In the genomic region with DNA sequence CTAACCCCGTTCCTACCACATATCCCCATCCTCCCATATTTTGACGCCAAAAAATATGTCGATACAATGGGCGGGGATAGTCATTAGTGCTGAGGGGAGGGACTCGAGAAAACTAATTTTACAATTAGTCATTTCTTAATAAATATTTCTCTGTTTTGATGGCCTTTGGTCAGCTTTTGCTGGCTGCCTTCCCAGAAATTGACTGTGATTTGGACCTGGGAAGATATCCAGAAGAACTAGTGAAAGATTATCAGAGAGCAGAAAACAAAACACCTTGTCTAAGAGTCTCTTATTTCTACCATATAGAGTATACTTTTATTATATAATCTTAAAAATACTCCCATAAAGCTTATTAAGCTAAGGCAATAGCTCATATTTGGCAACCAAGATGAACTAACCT, we compare ENCODE assay signal across 1 cellular context.
TF ChIP-seq lines count a peak whose summit lies in the region.

No MANE protein-coding gene starts in this region.

TF ChIP-seq in endothelial cell of umbilical vein, 7 proteins besides CTCF, POLR2A, EP300 and RAD21 (continued from another document):
- TF ChIP-seq, protein P1, sequence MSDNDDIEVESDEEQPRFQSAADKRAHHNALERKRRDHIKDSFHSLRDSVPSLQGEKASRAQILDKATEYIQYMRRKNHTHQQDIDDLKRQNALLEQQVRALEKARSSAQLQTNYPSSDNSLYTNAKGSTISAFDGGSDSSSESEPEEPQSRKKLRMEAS (IDR thresholded peaks at IDR 0.05; ENCODE audit: insufficient read depth, insufficient read length) = no peak
- TF ChIP-seq GATA2 (IDR thresholded peaks at IDR 0.05; ENCODE audit: insufficient read depth, insufficient read length, low read depth, low read length) = no peak
